In the genomic region with DNA sequence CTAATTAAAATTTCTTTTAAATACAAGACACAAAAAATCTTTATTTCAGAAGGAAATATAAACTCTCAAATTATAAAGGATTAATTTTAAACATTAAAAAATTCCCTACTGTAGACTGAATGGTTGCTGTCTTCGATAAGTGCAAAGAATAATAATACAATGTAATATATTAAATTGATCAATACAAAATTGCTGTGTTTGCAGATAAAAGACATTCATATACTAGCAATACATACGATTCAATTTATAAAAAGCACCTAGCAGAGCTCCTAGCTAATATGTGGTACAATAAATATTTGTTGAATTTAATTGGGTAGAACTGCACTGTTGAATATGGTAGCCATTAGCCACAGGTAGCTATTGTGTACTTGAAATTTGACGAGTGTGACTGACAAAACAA, we compare ENCODE assay signal across 15 cellular contexts. TPM values are rescaled to one million over a fixed set of nuclear protein-coding genes. Genes with fewer than 3 reads are reported as not detected.
A peak's percentile ranks its signal among the peaks of the same experiment; 100 is the strongest.
DNase-seq lines count a peak whose midpoint lies in the region; ATAC-seq, FAIRE-seq and TF ChIP-seq lines count a peak whose summit lies in the region.
"Had no signal": no experiment of that assay in that cellular context is flagged by ENCODE, and none has a peak within 500 bp of the region (broad histone marks: within the 10 kb centered on the region; RNA-seq: fewer than 3 reads in every experiment).

No MANE protein-coding gene starts in this region.

- RAD21 ChIA-PET in HCT116 (lab: Charles Lee; ENCODE audit: low non-redundant PET in 1 of 2, low total read pairs in 2 of 2, uncharacterized antibody in 2 of 2, unreplicated experiment in 2 of 2): no interaction called here

- H3K4me2 ChIP-seq in A549 (no peak overlapping the region), HCT116 (ENCODE audit: low read length) (no peak overlapping the region), skeletal muscle satellite cell (ENCODE audit: low read length) (peak overlapping the region; percentile 26)

- no peak for TF ChIP-seq POLR2A in A549 (IDR thresholded peaks at IDR 0.05; ENCODE audit: low read length)
- TF ChIP-seq POLR2A in HCT116 (IDR thresholded peaks at IDR 0.05; ENCODE audit: borderline replicate concordance, extremely low read depth, insufficient read depth, insufficient read length): no peak
- TF ChIP-seq POLR2A in vagina (IDR thresholded peaks at IDR 0.05): no peak

- no peak overlapping the region for H3K27ac ChIP-seq in A549
- no peak overlapping the region for H3K27ac ChIP-seq in HCT116 (ENCODE audit: low read depth, low read length)
- H3K27ac ChIP-seq in SK-N-MC: peak overlapping the region; percentile 97
- H3K27ac ChIP-seq in kidney (ENCODE audit: low read depth in 2 of 2, low read length in 2 of 2): no peak overlapping the region
- H3K27ac ChIP-seq in vagina: no peak overlapping the region
- H3K27ac ChIP-seq: C4-2B had no signal

- DNase-seq in A549 (ENCODE audit: low read depth in 1 of 2, low spot score in 1 of 2): no peak
- no peak for DNase-seq in HCT116 (ENCODE audit: low read depth, low spot score)
- no peak for DNase-seq in SK-N-MC (ENCODE audit: low read depth, low spot score)
- DNase-seq in kidney: no peak
- DNase-seq in NCI-H2107 (lab: John Stamatoyannopoulos, UW): no peak
- no peak for DNase-seq in vagina (ENCODE audit: extremely low spot score in 2 of 2)
- DNase-seq: BE2C; CD4-positive, alpha-beta memory T cell; DMS79 had no signal

- no peak for TF ChIP-seq EP300 in A549 (IDR thresholded peaks at IDR 0.05)

- H3K4me3 ChIP-seq in A549: no peak overlapping the region
- H3K4me3 ChIP-seq in HCT116 (replicated peaks in 1 of 2; ENCODE audit: low read depth in 1 of 2, low read length in 2 of 2): no peak overlapping the region
- peak overlapping the region; percentile 18; the same call in 1 of the 2 replicates for H3K4me3 ChIP-seq in SK-N-MC
- no peak overlapping the region for H3K4me3 ChIP-seq in skeletal muscle satellite cell (ENCODE audit: low read length)
- no peak overlapping the region for H3K4me3 ChIP-seq in kidney (ENCODE audit: low read length in 2 of 2)
- no peak overlapping the region for H3K4me3 ChIP-seq in vagina
- H3K4me3 ChIP-seq: GM12878 had no signal

- intact Hi-C loops in HCT116 (cut with micrococcal nuclease): no loop called here
- intact Hi-C loops in kidney (cut with DNase I): no loop called here
- intact Hi-C loops in vagina (cut with DNase I): no loop called here

- H3K4me1 ChIP-seq in A549 (no peaks in the 10 kb centered on the region), HCT116 (ENCODE audit: control insufficient read depth in 1 of 2, insufficient read depth in 2 of 2, low read length in 2 of 2) (no peaks in the 10 kb centered on the region), skeletal muscle satellite cell (ENCODE audit: control insufficient read depth, insufficient read depth, low read length) (peaks cover 25% of the 10 kb centered on the region), kidney (ENCODE audit: control insufficient read depth in 1 of 2, insufficient read depth in 1 of 2, low read depth in 1 of 2, low read length in 2 of 2) (no peaks in the 10 kb centered on the region), vagina (no peaks in the 10 kb centered on the region)
- H3K4me1 ChIP-seq: BE2C had no signal

- no peaks in the 10 kb centered on the region for H3K79me2 ChIP-seq in HCT116 (ENCODE audit: insufficient read depth, low read length)

- POLR2A ChIA-PET in A549 (lab: Yijun Ruan, JAX) (no interaction called here), HCT116 (lab: Charles Lee) (no interaction called here)

- H2AFZ ChIP-seq in HCT116 (ENCODE audit: low read depth, low read length, poor library complexity, severe bottlenecking): peak overlapping the region; percentile 4

- TF ChIP-seq RAD21 in A549 (conservative IDR thresholded peaks at IDR 0.05 in 1 of 2, IDR thresholded peaks at IDR 0.05 in 1 of 2): no peak
- TF ChIP-seq RAD21 in HCT116 (IDR thresholded peaks at IDR 0.05; ENCODE audit: low read depth): no peak

- H3K9me3 ChIP-seq in A549: no peaks in the 10 kb centered on the region
- no peaks in the 10 kb centered on the region for H3K9me3 ChIP-seq in HCT116 (ENCODE audit: control insufficient read depth in 1 of 2, insufficient read depth in 1 of 2, low read depth in 1 of 2, low read length in 2 of 2)
- no peaks in the 10 kb centered on the region for H3K9me3 ChIP-seq in SK-N-MC (ENCODE audit: low read depth, low read length)
- no peaks in the 10 kb centered on the region for H3K9me3 ChIP-seq in skeletal muscle satellite cell (replicated peaks; ENCODE audit: low read length)
- no peaks in the 10 kb centered on the region for H3K9me3 ChIP-seq in kidney (ENCODE audit: control insufficient read depth in 1 of 2, low read length in 2 of 2)
- no peaks in the 10 kb centered on the region for H3K9me3 ChIP-seq in vagina
- H3K9me3 ChIP-seq: BE2C had no signal

- H3K36me3 ChIP-seq in HCT116 (ENCODE audit: control insufficient read depth in 1 of 2, insufficient read depth in 2 of 2, low read length in 2 of 2) (no peaks in the 10 kb centered on the region), SK-N-MC (ENCODE audit: insufficient read depth, low read length) (no peaks in the 10 kb centered on the region), skeletal muscle satellite cell (ENCODE audit: insufficient read depth, low read length) (no peaks in the 10 kb centered on the region), kidney (ENCODE audit: control insufficient read depth in 1 of 2, insufficient read depth in 2 of 2, low read length in 2 of 2) (no peaks in the 10 kb centered on the region), vagina (no peaks in the 10 kb centered on the region)
- H3K36me3 ChIP-seq: BE2C had no signal

- H3K27me3 ChIP-seq in HCT116 (ENCODE audit: insufficient read depth, low read length) (no peaks in the 10 kb centered on the region), skeletal muscle satellite cell (ENCODE audit: control insufficient read depth, insufficient read depth, low read length) (no peaks in the 10 kb centered on the region), vagina (no peaks in the 10 kb centered on the region)
- H3K27me3 ChIP-seq: BE2C had no signal

- FAIRE-seq in A549 (lab: Jason Lieb, UNC) (no peak), kidney (lab: Jason Lieb, UNC) (no peak)
- FAIRE-seq: GM12878, GM18507, H54 had no signal

- no peaks in the 10 kb centered on the region for H4K20me1 ChIP-seq in HCT116 (ENCODE audit: insufficient read depth)

- ATAC-seq in A549: no peak
- ATAC-seq in HCT116: no peak
- ATAC-seq: GM12878 had no signal

- no TSS peak for BruUV-seq in HCT116 (replicated peaks; lab: Mats Ljungman, UMichigan)

- TF ChIP-seq CTCF in A549 (IDR thresholded peaks at IDR 0.05): no peak
- TF ChIP-seq CTCF in HCT116 (IDR thresholded peaks at IDR 0.05 in 2 of 3, conservative IDR thresholded peaks at IDR 0.05 in 1 of 3; ENCODE audit: borderline replicate concordance in 1 of 3, insufficient read depth in 1 of 3, low read depth in 2 of 3, low read length in 2 of 3): no peak
- no peak for TF ChIP-seq CTCF in kidney (IDR thresholded peaks at IDR 0.05; ENCODE audit: borderline replicate concordance, extremely low read depth, insufficient read depth)
- no peak for TF ChIP-seq CTCF in vagina (IDR thresholded peaks at IDR 0.05)

- 54% methylated on average over 3 of the region's 3 CpGs for WGBS in A549 (ENCODE audit: missing lambda C conversion rate)

- CTCF ChIA-PET in A549 (lab: Yijun Ruan, JAX) (interaction anchor here (1.0 kb wide), 1 partner anchor 20 kb away, joined by 3 read pairs; no protein-coding TSS in a partner anchor), HCT116 (lab: Charles Lee) (interaction anchor here (1.5 kb wide), 1 partner anchor 20 kb away, joined by 7 read pairs; no protein-coding TSS in a partner anchor)

- peaks cover 4% of the 10 kb centered on the region; the same call in 1 of the 2 replicates for H3K9me2 ChIP-seq in HCT116 (ENCODE audit: insufficient read depth)

- H3K9ac ChIP-seq in HCT116 (ENCODE audit: low read length) (no peak overlapping the region), SK-N-MC (ENCODE audit: insufficient read length) (no peak overlapping the region), skeletal muscle satellite cell (ENCODE audit: low read depth, low read length) (no peak overlapping the region), kidney (ENCODE audit: low read length in 2 of 2) (no peak overlapping the region)

TF ChIP-seq in A549, 52 proteins besides CTCF, POLR2A, EP300 and RAD21:
- no peak for TF ChIP-seq JUN (IDR thresholded peaks at IDR 0.05)
- TF ChIP-seq ESRRA (IDR thresholded peaks at IDR 0.05; ENCODE audit: borderline replicate concordance, low read length): no peak
- TF ChIP-seq HDAC2 (IDR thresholded peaks at IDR 0.05): no peak
- peak; percentile 54 for TF ChIP-seq MAFK (IDR thresholded peaks at IDR 0.05; ENCODE audit: partially characterized antibody)
- TF ChIP-seq HEYL (CRISPR knock-in tag; IDR thresholded peaks at IDR 0.05): no peak

TF ChIP-seq in HCT116, 20 proteins besides CTCF, POLR2A, EP300 and RAD21 (continues in another document):
- no peak for TF ChIP-seq SRF (IDR thresholded peaks at IDR 0.05; ENCODE audit: low read depth)
- TF ChIP-seq CEBPB (IDR thresholded peaks at IDR 0.05; ENCODE audit: low read depth): no peak
- no peak for TF ChIP-seq EZH2 (IDR thresholded peaks at IDR 0.05)
- no peak for TF ChIP-seq FOSL1 (IDR thresholded peaks at IDR 0.05; ENCODE audit: low read depth)
- TF ChIP-seq, protein P1, sequence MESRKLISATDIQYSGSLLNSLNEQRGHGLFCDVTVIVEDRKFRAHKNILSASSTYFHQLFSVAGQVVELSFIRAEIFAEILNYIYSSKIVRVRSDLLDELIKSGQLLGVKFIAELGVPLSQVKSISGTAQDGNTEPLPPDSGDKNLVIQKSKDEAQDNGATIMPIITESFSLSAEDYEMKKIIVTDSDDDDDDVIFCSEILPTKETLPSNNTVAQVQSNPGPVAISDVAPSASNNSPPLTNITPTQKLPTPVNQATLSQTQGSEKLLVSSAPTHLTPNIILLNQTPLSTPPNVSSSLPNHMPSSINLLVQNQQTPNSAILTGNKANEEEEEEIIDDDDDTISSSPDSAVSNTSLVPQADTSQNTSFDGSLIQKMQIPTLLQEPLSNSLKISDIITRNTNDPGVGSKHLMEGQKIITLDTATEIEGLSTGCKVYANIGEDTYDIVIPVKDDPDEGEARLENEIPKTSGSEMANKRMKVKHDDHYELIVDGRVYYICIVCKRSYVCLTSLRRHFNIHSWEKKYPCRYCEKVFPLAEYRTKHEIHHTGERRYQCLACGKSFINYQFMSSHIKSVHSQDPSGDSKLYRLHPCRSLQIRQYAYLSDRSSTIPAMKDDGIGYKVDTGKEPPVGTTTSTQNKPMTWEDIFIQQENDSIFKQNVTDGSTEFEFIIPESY (IDR thresholded peaks at IDR 0.05; ENCODE audit: extremely low read depth, insufficient replicate concordance, low read length): no peak

RNA-seq across cellular contexts. Expression of a gene that starts 6.6 kb away (rescaled TPM):
- polyA plus RNA-seq in A549 (2011; rRNA removed): not detected in 2 replicates
- polyA plus RNA-seq in A549 (2012; cell fraction: cytosol; rRNA removed): not detected in 2 replicates
- not detected in 2 replicates for polyA plus RNA-seq in A549 (2012; cell fraction: nucleus; rRNA removed)
- not detected in 3 replicates for polyA plus RNA-seq in A549 (2017; fragmentation: RNase III; extraction: RNeasy Plus Mini Kit Qiagen cat#74134 plus additional on column Dnase treatment)
- polyA minus RNA-seq in A549 (2011; rRNA and poly(A)+ RNA removed): not detected in 2 replicates
- not detected for total RNA-seq in HCT116 (2021; ENCODE audit: unreplicated experiment)
- polyA plus RNA-seq in HCT116 (2012): not detected in 2 replicates
- not detected in 2 replicates for total RNA-seq in skeletal muscle satellite cell (2012; rRNA removed)
- not detected for total RNA-seq in kidney
- polyA plus RNA-seq in kidney (ENCODE audit: insufficient read depth, low read depth, low replicate concordance): not detected
- not detected for total RNA-seq in vagina
- total RNA-seq: CD4-positive, alpha-beta memory T cell; G401; GM12878 had no signal
- polyA plus RNA-seq: CD4-positive, alpha-beta memory T cell; GM12878 had no signal
